1 cellular context compared by ENCODE assay signal in the genomic region with DNA sequence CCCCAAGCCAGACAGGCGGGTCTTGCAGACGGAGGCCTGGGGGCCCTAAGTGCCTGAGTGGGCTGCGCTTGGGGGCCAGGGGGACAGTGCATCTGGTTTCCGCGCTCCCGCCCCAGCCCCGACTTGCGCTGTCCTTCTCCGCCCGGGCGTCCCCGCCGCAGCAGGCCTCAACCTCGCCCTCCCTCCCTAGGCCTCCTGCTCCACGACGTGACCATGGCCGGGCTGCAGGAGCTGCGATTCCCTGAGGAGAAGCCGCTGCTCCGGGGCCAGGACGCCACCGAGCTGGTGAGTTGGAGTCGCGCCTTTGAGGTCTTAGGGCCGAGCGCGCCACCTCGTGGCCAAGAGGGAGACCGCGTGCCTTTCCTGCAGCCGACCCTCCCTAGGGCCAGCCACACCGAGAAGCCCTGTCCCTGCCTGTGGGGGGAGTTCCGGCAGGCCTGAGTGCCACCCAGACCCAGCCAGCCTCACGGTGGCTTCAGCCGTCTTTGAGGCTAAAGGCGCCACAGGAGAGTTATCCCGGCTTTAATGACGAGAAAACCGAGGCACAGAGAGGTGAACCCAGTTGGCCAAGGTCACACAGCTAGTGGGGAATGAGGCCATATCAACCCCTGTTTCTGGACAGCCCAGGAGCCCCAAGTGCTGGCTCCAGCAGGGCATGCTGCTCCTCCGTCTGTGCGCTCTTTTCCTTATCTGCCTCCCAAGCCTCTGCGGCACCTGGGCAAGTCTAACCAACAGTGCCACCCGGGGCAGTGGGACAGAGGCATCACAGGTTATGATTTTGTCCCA.
A peak's percentile ranks its signal among the peaks of the same experiment; 100 is the strongest.
TF ChIP-seq lines count a peak whose summit lies in the region.

No MANE protein-coding gene starts in this region.

TF ChIP-seq in HepG2, 621 proteins besides CTCF, POLR2A, EP300 and RAD21 (continued from another document and continues in another):
- TF ChIP-seq, protein P1, sequence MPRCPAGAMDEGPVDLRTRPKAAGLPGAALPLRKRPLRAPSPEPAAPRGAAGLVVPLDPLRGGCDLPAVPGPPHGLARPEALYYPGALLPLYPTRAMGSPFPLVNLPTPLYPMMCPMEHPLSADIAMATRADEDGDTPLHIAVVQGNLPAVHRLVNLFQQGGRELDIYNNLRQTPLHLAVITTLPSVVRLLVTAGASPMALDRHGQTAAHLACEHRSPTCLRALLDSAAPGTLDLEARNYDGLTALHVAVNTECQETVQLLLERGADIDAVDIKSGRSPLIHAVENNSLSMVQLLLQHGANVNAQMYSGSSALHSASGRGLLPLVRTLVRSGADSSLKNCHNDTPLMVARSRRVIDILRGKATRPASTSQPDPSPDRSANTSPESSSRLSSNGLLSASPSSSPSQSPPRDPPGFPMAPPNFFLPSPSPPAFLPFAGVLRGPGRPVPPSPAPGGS (CRISPR knock-in tag; IDR thresholded peaks at IDR 0.05): 0 out of 2 replicates have a peak, but pooled peaks have one; percentile 21
- TF ChIP-seq KAT8 (CRISPR knock-in tag; IDR thresholded peaks at IDR 0.05) (no peak), CREBL2 (CRISPR knock-in tag; IDR thresholded peaks at IDR 0.05; ENCODE audit: borderline replicate concordance) (no peak), SUZ12 (IDR thresholded peaks at IDR 0.05; ENCODE audit: low read depth, low read length) (no peak), ZSCAN25 (CRISPR knock-in tag; IDR thresholded peaks at IDR 0.05) (no peak; the same call in 1 of the 2 replicates), ZNF530 (CRISPR knock-in tag; IDR thresholded peaks at IDR 0.05; ENCODE audit: low read depth) (no peak), NBN (conservative IDR thresholded peaks at IDR 0.05) (no peak), ZFP62 (CRISPR knock-in tag; IDR thresholded peaks at IDR 0.05) (no peak), BHLHE40 (IDR thresholded peaks at IDR 0.05; ENCODE audit: low read length) (0 out of 2 replicates have a peak, but pooled peaks have one; percentile 15), SMYD3 (CRISPR knock-in tag; IDR thresholded peaks at IDR 0.05) (no peak), NFE2L2 (IDR thresholded peaks at IDR 0.05; ENCODE audit: low read length) (0 out of 2 replicates have a peak, but pooled peaks have one; percentile 0), HDAC1 (CRISPR knock-in tag; IDR thresholded peaks at IDR 0.05) (peak; percentile 16; the same call in 1 of the 2 replicates), WIZ (CRISPR knock-in tag; IDR thresholded peaks at IDR 0.05) (no peak), ZNF282 (IDR thresholded peaks at IDR 0.05; ENCODE audit: partially characterized antibody) (no peak), MEIS1 (CRISPR knock-in tag; IDR thresholded peaks at IDR 0.05; ENCODE audit: borderline replicate concordance) (peak; percentile 36; the same call in 1 of the 2 replicates), DNMT3B (CRISPR knock-in tag; conservative IDR thresholded peaks at IDR 0.05) (no peak), SIX4 (CRISPR knock-in tag; IDR thresholded peaks at IDR 0.05) (no peak), PTBP1 (IDR thresholded peaks at IDR 0.05; ENCODE audit: low read depth, low read length, poor library complexity, severe bottlenecking) (no peak), ZNF652 (CRISPR knock-in tag; IDR thresholded peaks at IDR 0.05; ENCODE audit: borderline replicate concordance, low read depth) (no peak), POGK (CRISPR knock-in tag; conservative IDR thresholded peaks at IDR 0.05) (peak; percentile 78), MIER3 (CRISPR knock-in tag; IDR thresholded peaks at IDR 0.05; ENCODE audit: borderline replicate concordance) (peak; percentile 74; the same call in 1 of the 2 replicates), KLF6 (CRISPR knock-in tag; IDR thresholded peaks at IDR 0.05) (no peak), MEIS2 (CRISPR knock-in tag; IDR thresholded peaks at IDR 0.05) (no peak), MED8 (CRISPR knock-in tag; IDR thresholded peaks at IDR 0.05; ENCODE audit: insufficient replicate concordance) (no peak), ZNF772 (CRISPR knock-in tag; IDR thresholded peaks at IDR 0.05) (no peak), ZNF660 (CRISPR knock-in tag; IDR thresholded peaks at IDR 0.05; ENCODE audit: borderline replicate concordance, low read depth) (no peak), KAT7 (CRISPR knock-in tag; IDR thresholded peaks at IDR 0.05; ENCODE audit: borderline replicate concordance) (no peak), KLF12 (CRISPR knock-in tag; IDR thresholded peaks at IDR 0.05; ENCODE audit: borderline replicate concordance) (no peak), ZNF280B (CRISPR knock-in tag; IDR thresholded peaks at IDR 0.05; ENCODE audit: borderline replicate concordance) (peak; percentile 57; the same call in 1 of the 2 replicates), ZSCAN12 (CRISPR knock-in tag; IDR thresholded peaks at IDR 0.05) (no peak), DPF2 (CRISPR knock-in tag; IDR thresholded peaks at IDR 0.05; ENCODE audit: borderline replicate concordance, low read depth) (no peak), ZNF432 (CRISPR knock-in tag; IDR thresholded peaks at IDR 0.05; ENCODE audit: borderline replicate concordance) (no peak), EEA1 (CRISPR knock-in tag; IDR thresholded peaks at IDR 0.05; ENCODE audit: borderline replicate concordance) (peak; percentile 70; the same call in 1 of the 2 replicates), DR1 (CRISPR knock-in tag; IDR thresholded peaks at IDR 0.05) (no peak)
- TF ChIP-seq, protein P2, sequence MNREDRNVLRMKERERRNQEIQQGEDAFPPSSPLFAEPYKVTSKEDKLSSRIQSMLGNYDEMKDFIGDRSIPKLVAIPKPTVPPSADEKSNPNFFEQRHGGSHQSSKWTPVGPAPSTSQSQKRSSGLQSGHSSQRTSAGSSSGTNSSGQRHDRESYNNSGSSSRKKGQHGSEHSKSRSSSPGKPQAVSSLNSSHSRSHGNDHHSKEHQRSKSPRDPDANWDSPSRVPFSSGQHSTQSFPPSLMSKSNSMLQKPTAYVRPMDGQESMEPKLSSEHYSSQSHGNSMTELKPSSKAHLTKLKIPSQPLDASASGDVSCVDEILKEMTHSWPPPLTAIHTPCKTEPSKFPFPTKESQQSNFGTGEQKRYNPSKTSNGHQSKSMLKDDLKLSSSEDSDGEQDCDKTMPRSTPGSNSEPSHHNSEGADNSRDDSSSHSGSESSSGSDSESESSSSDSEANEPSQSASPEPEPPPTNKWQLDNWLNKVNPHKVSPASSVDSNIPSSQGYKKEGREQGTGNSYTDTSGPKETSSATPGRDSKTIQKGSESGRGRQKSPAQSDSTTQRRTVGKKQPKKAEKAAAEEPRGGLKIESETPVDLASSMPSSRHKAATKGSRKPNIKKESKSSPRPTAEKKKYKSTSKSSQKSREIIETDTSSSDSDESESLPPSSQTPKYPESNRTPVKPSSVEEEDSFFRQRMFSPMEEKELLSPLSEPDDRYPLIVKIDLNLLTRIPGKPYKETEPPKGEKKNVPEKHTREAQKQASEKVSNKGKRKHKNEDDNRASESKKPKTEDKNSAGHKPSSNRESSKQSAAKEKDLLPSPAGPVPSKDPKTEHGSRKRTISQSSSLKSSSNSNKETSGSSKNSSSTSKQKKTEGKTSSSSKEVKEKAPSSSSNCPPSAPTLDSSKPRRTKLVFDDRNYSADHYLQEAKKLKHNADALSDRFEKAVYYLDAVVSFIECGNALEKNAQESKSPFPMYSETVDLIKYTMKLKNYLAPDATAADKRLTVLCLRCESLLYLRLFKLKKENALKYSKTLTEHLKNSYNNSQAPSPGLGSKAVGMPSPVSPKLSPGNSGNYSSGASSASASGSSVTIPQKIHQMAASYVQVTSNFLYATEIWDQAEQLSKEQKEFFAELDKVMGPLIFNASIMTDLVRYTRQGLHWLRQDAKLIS (CRISPR knock-in tag; IDR thresholded peaks at IDR 0.05): no peak
- TF ChIP-seq, protein P3, sequence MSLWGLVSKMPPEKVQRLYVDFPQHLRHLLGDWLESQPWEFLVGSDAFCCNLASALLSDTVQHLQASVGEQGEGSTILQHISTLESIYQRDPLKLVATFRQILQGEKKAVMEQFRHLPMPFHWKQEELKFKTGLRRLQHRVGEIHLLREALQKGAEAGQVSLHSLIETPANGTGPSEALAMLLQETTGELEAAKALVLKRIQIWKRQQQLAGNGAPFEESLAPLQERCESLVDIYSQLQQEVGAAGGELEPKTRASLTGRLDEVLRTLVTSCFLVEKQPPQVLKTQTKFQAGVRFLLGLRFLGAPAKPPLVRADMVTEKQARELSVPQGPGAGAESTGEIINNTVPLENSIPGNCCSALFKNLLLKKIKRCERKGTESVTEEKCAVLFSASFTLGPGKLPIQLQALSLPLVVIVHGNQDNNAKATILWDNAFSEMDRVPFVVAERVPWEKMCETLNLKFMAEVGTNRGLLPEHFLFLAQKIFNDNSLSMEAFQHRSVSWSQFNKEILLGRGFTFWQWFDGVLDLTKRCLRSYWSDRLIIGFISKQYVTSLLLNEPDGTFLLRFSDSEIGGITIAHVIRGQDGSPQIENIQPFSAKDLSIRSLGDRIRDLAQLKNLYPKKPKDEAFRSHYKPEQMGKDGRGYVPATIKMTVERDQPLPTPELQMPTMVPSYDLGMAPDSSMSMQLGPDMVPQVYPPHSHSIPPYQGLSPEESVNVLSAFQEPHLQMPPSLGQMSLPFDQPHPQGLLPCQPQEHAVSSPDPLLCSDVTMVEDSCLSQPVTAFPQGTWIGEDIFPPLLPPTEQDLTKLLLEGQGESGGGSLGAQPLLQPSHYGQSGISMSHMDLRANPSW (CRISPR knock-in tag; IDR thresholded peaks at IDR 0.05; ENCODE audit: borderline replicate concordance): no peak
- TF ChIP-seq, protein P4, sequence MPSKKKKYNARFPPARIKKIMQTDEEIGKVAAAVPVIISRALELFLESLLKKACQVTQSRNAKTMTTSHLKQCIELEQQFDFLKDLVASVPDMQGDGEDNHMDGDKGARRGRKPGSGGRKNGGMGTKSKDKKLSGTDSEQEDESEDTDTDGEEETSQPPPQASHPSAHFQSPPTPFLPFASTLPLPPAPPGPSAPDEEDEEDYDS (CRISPR knock-in tag; IDR thresholded peaks at IDR 0.05): no peak
- TF ChIP-seq, protein P5, sequence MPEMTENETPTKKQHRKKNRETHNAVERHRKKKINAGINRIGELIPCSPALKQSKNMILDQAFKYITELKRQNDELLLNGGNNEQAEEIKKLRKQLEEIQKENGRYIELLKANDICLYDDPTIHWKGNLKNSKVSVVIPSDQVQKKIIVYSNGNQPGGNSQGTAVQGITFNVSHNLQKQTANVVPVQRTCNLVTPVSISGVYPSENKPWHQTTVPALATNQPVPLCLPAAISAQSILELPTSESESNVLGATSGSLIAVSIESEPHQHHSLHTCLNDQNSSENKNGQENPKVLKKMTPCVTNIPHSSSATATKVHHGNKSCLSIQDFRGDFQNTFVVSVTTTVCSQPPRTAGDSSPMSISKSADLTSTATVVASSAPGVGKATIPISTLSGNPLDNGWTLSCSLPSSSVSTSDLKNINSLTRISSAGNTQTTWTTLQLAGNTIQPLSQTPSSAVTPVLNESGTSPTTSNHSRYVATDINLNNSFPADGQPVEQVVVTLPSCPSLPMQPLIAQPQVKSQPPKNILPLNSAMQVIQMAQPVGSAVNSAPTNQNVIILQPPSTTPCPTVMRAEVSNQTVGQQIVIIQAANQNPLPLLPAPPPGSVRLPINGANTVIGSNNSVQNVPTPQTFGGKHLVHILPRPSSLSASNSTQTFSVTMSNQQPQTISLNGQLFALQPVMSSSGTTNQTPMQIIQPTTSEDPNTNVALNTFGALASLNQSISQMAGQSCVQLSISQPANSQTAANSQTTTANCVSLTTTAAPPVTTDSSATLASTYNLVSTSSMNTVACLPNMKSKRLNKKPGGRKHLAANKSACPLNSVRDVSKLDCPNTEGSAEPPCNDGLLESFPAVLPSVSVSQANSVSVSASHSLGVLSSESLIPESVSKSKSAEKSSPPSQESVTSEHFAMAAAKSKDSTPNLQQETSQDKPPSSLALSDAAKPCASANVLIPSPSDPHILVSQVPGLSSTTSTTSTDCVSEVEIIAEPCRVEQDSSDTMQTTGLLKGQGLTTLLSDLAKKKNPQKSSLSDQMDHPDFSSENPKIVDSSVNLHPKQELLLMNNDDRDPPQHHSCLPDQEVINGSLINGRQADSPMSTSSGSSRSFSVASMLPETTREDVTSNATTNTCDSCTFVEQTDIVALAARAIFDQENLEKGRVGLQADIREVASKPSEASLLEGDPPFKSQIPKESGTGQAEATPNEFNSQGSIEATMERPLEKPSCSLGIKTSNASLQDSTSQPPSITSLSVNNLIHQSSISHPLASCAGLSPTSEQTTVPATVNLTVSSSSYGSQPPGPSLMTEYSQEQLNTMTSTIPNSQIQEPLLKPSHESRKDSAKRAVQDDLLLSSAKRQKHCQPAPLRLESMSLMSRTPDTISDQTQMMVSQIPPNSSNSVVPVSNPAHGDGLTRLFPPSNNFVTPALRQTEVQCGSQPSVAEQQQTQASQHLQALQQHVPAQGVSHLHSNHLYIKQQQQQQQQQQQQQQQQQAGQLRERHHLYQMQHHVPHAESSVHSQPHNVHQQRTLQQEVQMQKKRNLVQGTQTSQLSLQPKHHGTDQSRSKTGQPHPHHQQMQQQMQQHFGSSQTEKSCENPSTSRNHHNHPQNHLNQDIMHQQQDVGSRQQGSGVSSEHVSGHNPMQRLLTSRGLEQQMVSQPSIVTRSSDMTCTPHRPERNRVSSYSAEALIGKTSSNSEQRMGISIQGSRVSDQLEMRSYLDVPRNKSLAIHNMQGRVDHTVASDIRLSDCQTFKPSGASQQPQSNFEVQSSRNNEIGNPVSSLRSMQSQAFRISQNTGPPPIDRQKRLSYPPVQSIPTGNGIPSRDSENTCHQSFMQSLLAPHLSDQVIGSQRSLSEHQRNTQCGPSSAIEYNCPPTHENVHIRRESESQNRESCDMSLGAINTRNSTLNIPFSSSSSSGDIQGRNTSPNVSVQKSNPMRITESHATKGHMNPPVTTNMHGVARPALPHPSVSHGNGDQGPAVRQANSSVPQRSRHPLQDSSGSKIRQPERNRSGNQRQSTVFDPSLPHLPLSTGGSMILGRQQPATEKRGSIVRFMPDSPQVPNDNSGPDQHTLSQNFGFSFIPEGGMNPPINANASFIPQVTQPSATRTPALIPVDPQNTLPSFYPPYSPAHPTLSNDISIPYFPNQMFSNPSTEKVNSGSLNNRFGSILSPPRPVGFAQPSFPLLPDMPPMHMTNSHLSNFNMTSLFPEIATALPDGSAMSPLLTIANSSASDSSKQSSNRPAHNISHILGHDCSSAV (CRISPR knock-in tag; IDR thresholded peaks at IDR 0.05; ENCODE audit: borderline replicate concordance): no peak
